ENCODE assay signal across 1 cellular context in genomic region chr20:44885392-44886275, GRCh38.
TF ChIP-seq lines count a peak whose summit lies in the region.

Gene YWHAB, plus strand, starts transcription at chr20:44885705. Its CDS starts 15,829 bp downstream, at chr20:44901534.

TF ChIP-seq in HEK293, 187 proteins besides CTCF, POLR2A, EP300 and RAD21 (continued from another document and continues in another):
- TF ChIP-seq ZBTB11 (tag by site-specific recombination; conservative IDR thresholded peaks at IDR 0.05; ENCODE audit: low read depth), result peak; percentile 94
- no peak for TF ChIP-seq ZNF311 (tag by site-specific recombination; IDR thresholded peaks at IDR 0.05; ENCODE audit: borderline replicate concordance)
- peak; percentile 93 for TF ChIP-seq ZNF692 (tag by site-specific recombination; IDR thresholded peaks at IDR 0.05)
- TF ChIP-seq YY2 (tag by site-specific recombination; IDR thresholded peaks at IDR 0.05), result peak; percentile 52; the same call in 1 of the 2 replicates
- 0 out of 2 replicates have a peak, but pooled peaks have one; percentile 39 for TF ChIP-seq BCL11A (tag by site-specific recombination; IDR thresholded peaks at IDR 0.05; ENCODE audit: low read depth)
- TF ChIP-seq ZNF830 (tag by site-specific recombination; IDR thresholded peaks at IDR 0.05; ENCODE audit: low read depth), result no peak
- TF ChIP-seq KLF1 (tag by site-specific recombination; IDR thresholded peaks at IDR 0.05), result peak; percentile 92
- TF ChIP-seq ZNF785 (tag by site-specific recombination; IDR thresholded peaks at IDR 0.05), result no peak
- TF ChIP-seq ZFHX2 (tag by site-specific recombination; conservative IDR thresholded peaks at IDR 0.05), result peak; percentile 100
- TF ChIP-seq ZNF121 (tag by site-specific recombination; IDR thresholded peaks at IDR 0.05), result no peak
- no peak for TF ChIP-seq ZBTB21 (tag by site-specific recombination; IDR thresholded peaks at IDR 0.05)
- TF ChIP-seq ZNF600 (tag by site-specific recombination; IDR thresholded peaks at IDR 0.05), result peak; percentile 100
- TF ChIP-seq ZEB2 (tag by site-specific recombination; IDR thresholded peaks at IDR 0.05), result peak; percentile 86
- peak; percentile 78 for TF ChIP-seq SP7 (tag by site-specific recombination; IDR thresholded peaks at IDR 0.05)
- peak; percentile 77 for TF ChIP-seq ZBTB20 (tag by site-specific recombination; IDR thresholded peaks at IDR 0.05)
- no peak for TF ChIP-seq ZNF677 (tag by site-specific recombination; IDR thresholded peaks at IDR 0.05)
- peak; percentile 84 for TF ChIP-seq KLF10 (tag by site-specific recombination; IDR thresholded peaks at IDR 0.05)
- TF ChIP-seq ZNF202 (tag by site-specific recombination; IDR thresholded peaks at IDR 0.05; ENCODE audit: borderline replicate concordance), result no peak
- no peak for TF ChIP-seq INSM2 (tag by site-specific recombination; IDR thresholded peaks at IDR 0.05)
- TF ChIP-seq ZNF449 (tag by site-specific recombination; IDR thresholded peaks at IDR 0.05), result no peak
- TF ChIP-seq ZSCAN18 (tag by site-specific recombination; IDR thresholded peaks at IDR 0.05), result no peak
- TF ChIP-seq ZXDB (tag by site-specific recombination; IDR thresholded peaks at IDR 0.05), result peak; percentile 100
- no peak for TF ChIP-seq ZNF510 (tag by site-specific recombination; IDR thresholded peaks at IDR 0.05; ENCODE audit: insufficient replicate concordance)
- 0 out of 2 replicates have a peak, but pooled peaks have one; percentile 32 for TF ChIP-seq ZFP37 (tag by site-specific recombination; IDR thresholded peaks at IDR 0.05)
- peak; percentile 52; the same call in 1 of the 2 replicates for TF ChIP-seq ZIC2 (tag by site-specific recombination; IDR thresholded peaks at IDR 0.05)
- peak; percentile 88 for TF ChIP-seq ZBTB17 (tag by site-specific recombination; IDR thresholded peaks at IDR 0.05)
- TF ChIP-seq KLF9 (tag by site-specific recombination; IDR thresholded peaks at IDR 0.05; ENCODE audit: low read depth), result peak; percentile 95
- no peak for TF ChIP-seq ZNF302 (tag by site-specific recombination; IDR thresholded peaks at IDR 0.05; ENCODE audit: low read depth)
- TF ChIP-seq ZNF37A (tag by site-specific recombination; IDR thresholded peaks at IDR 0.05), result peak; percentile 60; the same call in 1 of the 2 replicates
- TF ChIP-seq ZNF639 (tag by site-specific recombination; IDR thresholded peaks at IDR 0.05), result no peak; the same call in 1 of the 2 replicates
- no peak for TF ChIP-seq ZNF214 (tag by site-specific recombination; IDR thresholded peaks at IDR 0.05; ENCODE audit: borderline replicate concordance)
- TF ChIP-seq MEIS1 (CRISPR knock-in tag; IDR thresholded peaks at IDR 0.05; ENCODE audit: borderline replicate concordance), result no peak; the same call in 1 of the 2 replicates
- no peak for TF ChIP-seq ZNF777 (tag by site-specific recombination; IDR thresholded peaks at IDR 0.05; ENCODE audit: borderline replicate concordance)
- no peak for TF ChIP-seq ZNF223 (tag by site-specific recombination; IDR thresholded peaks at IDR 0.05)
- TF ChIP-seq ZNF140 (tag by site-specific recombination; IDR thresholded peaks at IDR 0.05), result peak; percentile 45; the same call in 1 of the 2 replicates
- TF ChIP-seq AEBP2 (tag by site-specific recombination; IDR thresholded peaks at IDR 0.05; ENCODE audit: borderline replicate concordance), result no peak
- TF ChIP-seq ZNF114 (tag by site-specific recombination; IDR thresholded peaks at IDR 0.05), result no peak
- peak; percentile 95 for TF ChIP-seq KLF7 (tag by site-specific recombination; IDR thresholded peaks at IDR 0.05; ENCODE audit: borderline replicate concordance)
- TF ChIP-seq ZNF473 (tag by site-specific recombination; IDR thresholded peaks at IDR 0.05), result no peak
- TF ChIP-seq SP3 (tag by site-specific recombination; IDR thresholded peaks at IDR 0.05), result peak; percentile 100
- peak; percentile 98 for TF ChIP-seq KLF16 (tag by site-specific recombination; IDR thresholded peaks at IDR 0.05)
- no peak for TF ChIP-seq FEZF1 (tag by site-specific recombination; IDR thresholded peaks at IDR 0.05)
- peak; percentile 92 for TF ChIP-seq PRDM10 (tag by site-specific recombination; IDR thresholded peaks at IDR 0.05)
- no peak for TF ChIP-seq PRDM6 (tag by site-specific recombination; IDR thresholded peaks at IDR 0.05)
- TF ChIP-seq ZNF501 (tag by site-specific recombination; IDR thresholded peaks at IDR 0.05), result no peak
